ENCODE assay signal across 1 cellular context in genomic region chr13:110615322-110616102, GRCh38.
TF ChIP-seq lines count a peak whose summit lies in the region.

NAXD (plus strand) TSS chr13:110615545; CDS start chr13:110615602, 57 bp downstream.

TF ChIP-seq in HepG2, 621 proteins besides CTCF, POLR2A, EP300 and RAD21 (continued from another document and continues in another):
- peak; percentile 83 for TF ChIP-seq CEBPB (IDR thresholded peaks at IDR 0.05; ENCODE audit: borderline replicate concordance, low read depth, low read length)
- no peak for TF ChIP-seq TERF1 (CRISPR knock-in tag; IDR thresholded peaks at IDR 0.05)
- peak; percentile 95 for TF ChIP-seq ZNF687 (CRISPR knock-in tag; IDR thresholded peaks at IDR 0.05)
- TF ChIP-seq ZNF30 (CRISPR knock-in tag; IDR thresholded peaks at IDR 0.05) = no peak
- TF ChIP-seq NRL (CRISPR knock-in tag; IDR thresholded peaks at IDR 0.05; ENCODE audit: borderline replicate concordance) = peak; percentile 54; the same call in 1 of the 2 replicates
- TF ChIP-seq NFAT5 (CRISPR knock-in tag; IDR thresholded peaks at IDR 0.05) = no peak
- TF ChIP-seq HNRNPH1 (optimal IDR thresholded peaks at IDR 0.05; ENCODE audit: low read depth, low read length) = no peak
- TF ChIP-seq FOXP4 (CRISPR knock-in tag; IDR thresholded peaks at IDR 0.05) = no peak
- TF ChIP-seq MXD1 (CRISPR knock-in tag; IDR thresholded peaks at IDR 0.05) = no peak
- no peak for TF ChIP-seq NFRKB (IDR thresholded peaks at IDR 0.05)
- no peak for TF ChIP-seq MAFK (conservative IDR thresholded peaks at IDR 0.05 in 1 of 2, IDR thresholded peaks at IDR 0.05 in 1 of 2; ENCODE audit: low read length in 2 of 2)
- no peak for TF ChIP-seq ZNF639 (CRISPR knock-in tag; conservative IDR thresholded peaks at IDR 0.05)
- no peak for TF ChIP-seq ZNF713 (CRISPR knock-in tag; IDR thresholded peaks at IDR 0.05)
- peak; percentile 73 for TF ChIP-seq DRAP1 (CRISPR knock-in tag; IDR thresholded peaks at IDR 0.05)
- 0 out of 2 replicates have a peak, but pooled peaks have one; percentile 14 for TF ChIP-seq THAP8 (CRISPR knock-in tag; IDR thresholded peaks at IDR 0.05; ENCODE audit: borderline replicate concordance)
- no peak; the same call in 1 of the 2 replicates for TF ChIP-seq HIC2 (CRISPR knock-in tag; IDR thresholded peaks at IDR 0.05; ENCODE audit: low read depth)
- peak; percentile 85 for TF ChIP-seq RBFOX2 (IDR thresholded peaks at IDR 0.05; ENCODE audit: low read depth, low read length)
- no peak for TF ChIP-seq TBP (CRISPR knock-in tag; IDR thresholded peaks at IDR 0.05)
- no peak for TF ChIP-seq TAF15 (IDR thresholded peaks at IDR 0.05; ENCODE audit: low read depth, low read length, poor library complexity, severe bottlenecking)
- peak; percentile 96 for TF ChIP-seq PHF20 (CRISPR knock-in tag; IDR thresholded peaks at IDR 0.05)
- TF ChIP-seq ETS1 (CRISPR knock-in tag; IDR thresholded peaks at IDR 0.05) = no peak; the same call in 1 of the 2 replicates
- no peak for TF ChIP-seq REST (IDR thresholded peaks at IDR 0.05; ENCODE audit: borderline replicate concordance in 1 of 2, low read depth in 1 of 2, low read length in 2 of 2)
- peak; percentile 68 for TF ChIP-seq MEF2D (CRISPR knock-in tag; IDR thresholded peaks at IDR 0.05)
- TF ChIP-seq ZNF878 (CRISPR knock-in tag; IDR thresholded peaks at IDR 0.05) = no peak
- TF ChIP-seq TCF12 (IDR thresholded peaks at IDR 0.05) = no peak
- TF ChIP-seq TCF12 (CRISPR knock-in tag; IDR thresholded peaks at IDR 0.05) = no peak
- no peak for TF ChIP-seq ZNF329 (CRISPR knock-in tag; IDR thresholded peaks at IDR 0.05; ENCODE audit: low read depth)
- peak; percentile 38; the same call in 1 of the 2 replicates for TF ChIP-seq SIX4 (CRISPR knock-in tag; IDR thresholded peaks at IDR 0.05)
- peak; percentile 66; the same call in 1 of the 2 replicates for TF ChIP-seq ZNF816 (CRISPR knock-in tag; IDR thresholded peaks at IDR 0.05; ENCODE audit: borderline replicate concordance)
- peak; percentile 43 for TF ChIP-seq ATF7-NPFF (CRISPR knock-in tag; IDR thresholded peaks at IDR 0.05; ENCODE audit: low read depth)
- TF ChIP-seq GFI1 (CRISPR knock-in tag; IDR thresholded peaks at IDR 0.05; ENCODE audit: borderline replicate concordance) = no peak; the same call in 1 of the 2 replicates
- peak; percentile 21; the same call in 1 of the 2 replicates for TF ChIP-seq RXRB (CRISPR knock-in tag; IDR thresholded peaks at IDR 0.05; ENCODE audit: borderline replicate concordance)
- no peak for TF ChIP-seq XRCC5 (optimal IDR thresholded peaks at IDR 0.05; ENCODE audit: low read length)
- TF ChIP-seq FOSL1 (CRISPR knock-in tag; IDR thresholded peaks at IDR 0.05; ENCODE audit: borderline replicate concordance) = no peak
